18 cellular contexts compared by ENCODE assay signal in the genomic region with DNA sequence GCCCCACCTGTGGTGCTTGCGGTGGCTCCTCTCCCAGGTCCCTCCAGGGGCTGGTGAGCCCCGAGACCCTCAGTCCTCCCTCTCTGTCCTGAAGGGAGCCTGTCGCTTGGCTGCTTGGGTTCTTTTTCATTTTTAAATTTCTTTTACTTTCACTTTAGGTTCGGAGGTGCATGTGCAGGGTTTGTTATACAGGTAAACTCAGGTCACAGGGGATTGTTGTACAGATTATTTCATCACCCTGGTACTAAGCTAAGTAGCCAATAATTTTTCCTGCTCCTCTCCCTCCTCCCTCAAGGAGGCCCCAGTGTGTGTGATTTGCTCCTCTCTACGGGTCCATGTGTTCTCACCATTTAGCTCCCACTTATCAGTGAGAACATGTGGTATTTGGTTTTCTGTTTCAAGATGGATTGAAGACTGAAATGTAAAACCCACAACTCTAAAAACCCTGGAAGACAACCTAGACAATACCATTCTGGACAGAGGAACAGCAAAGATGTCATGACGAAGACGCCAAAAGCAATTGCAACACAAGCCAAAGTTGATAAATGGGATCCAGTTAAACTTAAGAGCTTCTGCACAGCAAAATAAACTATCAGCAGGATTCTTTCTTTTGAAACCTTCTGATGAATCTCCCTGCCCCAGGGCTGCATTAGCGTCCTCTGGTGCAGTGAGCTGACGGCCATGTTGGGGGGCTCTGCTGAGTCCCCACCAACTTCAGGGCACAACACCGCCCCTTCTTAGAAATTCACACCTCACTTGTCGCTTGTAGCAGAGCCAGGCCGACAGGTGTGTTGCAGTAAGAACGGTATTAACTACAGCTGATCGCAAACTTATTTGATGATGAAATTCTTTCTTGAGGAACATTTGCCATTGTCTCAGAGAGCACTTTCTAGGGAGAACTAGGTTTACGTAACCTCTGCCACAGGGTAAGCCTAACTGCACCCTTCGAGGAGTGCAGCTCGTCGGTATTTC.
A peak's percentile ranks its signal among the peaks of the same experiment; 100 is the strongest.
DNase-seq lines count a peak whose midpoint lies in the region; ATAC-seq and TF ChIP-seq lines count a peak whose summit lies in the region.
"Had no signal": no experiment of that assay in that cellular context is flagged by ENCODE, and none has a peak within 500 bp of the region (broad histone marks: within the 10 kb centered on the region; RNA-seq: fewer than 3 reads in every experiment).

No MANE protein-coding gene starts in this region.

- peaks cover 12 to 23% of the 10 kb centered on the region in 2 donors for H3K36me3 Mint-ChIP-seq in activated T-cell treated with anti-CD3 and anti-CD28 coated beads, Interleukin-2, amount 50 U/mL, for 72 hours (ENCODE audit: insufficient read depth in 2 of 2)
- H3K36me3 Mint-ChIP-seq in activated T-cell treated with anti-CD3 and anti-CD28 coated beads, Interleukin-2, amount 50 U/mL, for 4 hours (ENCODE audit: insufficient read depth) = peaks cover 52% of the 10 kb centered on the region
- peaks cover 42% of the 10 kb centered on the region for H3K36me3 Mint-ChIP-seq in WTC11

- peaks cover 0 to 3% of the 10 kb centered on the region in 2 donors for H3K9me3 Mint-ChIP-seq in activated T-cell treated with anti-CD3 and anti-CD28 coated beads, Interleukin-2, amount 50 U/mL, for 72 hours
- peaks cover 5% of the 10 kb centered on the region for H3K9me3 Mint-ChIP-seq in activated T-cell treated with anti-CD3 and anti-CD28 coated beads, Interleukin-2, amount 50 U/mL, for 4 hours
- H3K9me3 Mint-ChIP-seq in WTC11 = no peaks in the 10 kb centered on the region

- H3K27me3 Mint-ChIP-seq in activated T-cell treated with anti-CD3 and anti-CD28 coated beads, Interleukin-2, amount 50 U/mL, for 72 hours (ENCODE audit: low read depth) = no peaks in the 10 kb centered on the region
- H3K27me3 Mint-ChIP-seq in activated T-cell treated with anti-CD3 and anti-CD28 coated beads, Interleukin-2, amount 50 U/mL, for 4 hours (ENCODE audit: low read depth) = no peaks in the 10 kb centered on the region
- no peaks in the 10 kb centered on the region for H3K27me3 Mint-ChIP-seq in WTC11 (ENCODE audit: low read depth)

- H3K27ac Mint-ChIP-seq in activated T-cell treated with anti-CD3 and anti-CD28 coated beads, Interleukin-2, amount 50 U/mL, for 72 hours = peak overlapping the region; percentile 49
- peak overlapping the region; percentile 46; the same call in 1 of the 2 replicates for H3K27ac Mint-ChIP-seq in WTC11
- H3K27ac Mint-ChIP-seq: neural progenitor cell had no signal

- peaks cover 0 to 41% (median 14%) of the 10 kb centered on the region in 4 donors for H3K4me1 ChIP-seq in right lobe of liver
- peaks cover 15% of the 10 kb centered on the region for H3K4me1 ChIP-seq in upper lobe of right lung
- H3K4me1 ChIP-seq: colonic mucosa, HAP-1, neural progenitor cell had no signal

- peaks cover 0 to 7% (median 2%) of the 10 kb centered on the region in 4 donors for H3K36me3 ChIP-seq in right lobe of liver
- H3K36me3 ChIP-seq in upper lobe of right lung = peaks cover 25% of the 10 kb centered on the region
- H3K36me3 ChIP-seq: colonic mucosa had no signal

- CTCF ChIA-PET in WTC11 (lab: Charles Lee) = interaction anchor here (1.8 kb wide), 1 partner anchor 34 kb away, joined by 5 read pairs; no protein-coding TSS in a partner anchor

- H3K4me3 ChIP-seq in right lobe of liver (peak overlapping the region in 2 of 3 donors; percentile 19 to 26), upper lobe of right lung (no peak overlapping the region)
- H3K4me3 ChIP-seq: colonic mucosa, HAP-1, neural progenitor cell had no signal

- H3K27me3 ChIP-seq in right lobe of liver (no peaks in the 10 kb centered on the region), upper lobe of right lung (no peaks in the 10 kb centered on the region)
- H3K27me3 ChIP-seq: colonic mucosa, neural progenitor cell had no signal

- no peak for DNase-seq in activated T-cell treated with anti-CD3 and anti-CD28 coated beads, Interleukin-2, amount 50 U/mL, for 72 hours
- DNase-seq in activated T-cell treated with anti-CD3 and anti-CD28 coated beads, Interleukin-2, amount 50 U/mL, for 4 hours = no peak
- DNase-seq in WTC11 (ENCODE audit: low spot score) (no peak), right lobe of liver (no peak), upper lobe of right lung (no peak), CD1c-positive myeloid dendritic cell (ENCODE audit: extremely low spot score) (no peak)
- DNase-seq: colonic mucosa, EL, foreskin fibroblast, hypothalamus, kidney glomerular epithelial cell, NCI-H2081, NCI-H526 treated with DMSO at 0.1 percent for 48 hours, trophoblast cell had no signal

- WGBS in right lobe of liver (ENCODE audit: insufficient coverage, low coverage, low lambda C conversion rate, missing lambda C conversion rate) = 62% methylated on average over 11 of the region's 18 CpGs

- no peaks in the 10 kb centered on the region for H3K9me3 ChIP-seq in right lobe of liver
- H3K9me3 ChIP-seq in upper lobe of right lung = no peaks in the 10 kb centered on the region
- H3K9me3 ChIP-seq: colonic mucosa, HAP-1 had no signal

- POLR2A ChIA-PET in WTC11 (lab: Charles Lee) = interaction anchor here (1.4 kb wide), 1 partner anchor 10 kb away, joined by 3 read pairs; no protein-coding TSS in a partner anchor

- no peak for TF ChIP-seq CTCF in WTC11 (IDR thresholded peaks at IDR 0.05)
- no peak for TF ChIP-seq CTCF in right lobe of liver (IDR thresholded peaks at IDR 0.05)
- TF ChIP-seq CTCF in upper lobe of right lung (IDR thresholded peaks at IDR 0.05) = no peak

- no peak for ATAC-seq in activated T-cell treated with anti-CD3 and anti-CD28 coated beads, Interleukin-2, amount 50 U/mL, for 72 hours (replicated peaks in 1 of 2)
- ATAC-seq in activated T-cell treated with anti-CD3 and anti-CD28 coated beads, Interleukin-2, amount 50 U/mL, for 4 hours = no peak
- no peak for ATAC-seq in WTC11
- peak in 3 of 4 donors; percentile 5 to 18 (median 15) for ATAC-seq in right lobe of liver
- ATAC-seq in upper lobe of right lung = peak; percentile 26
- no peak for ATAC-seq in HG02981 (IDR thresholded peaks at IDR 0.05; ENCODE audit: unreplicated experiment)
- ATAC-seq in HG03432 (IDR thresholded peaks at IDR 0.05; ENCODE audit: unreplicated experiment) = no peak

- no peak for TF ChIP-seq POLR2A in right lobe of liver (IDR thresholded peaks at IDR 0.05)

- H3K27ac ChIP-seq in right lobe of liver = peak overlapping the region in 2 of 3 donors; percentile 41 to 66
- peak overlapping the region; percentile 13 for H3K27ac ChIP-seq in upper lobe of right lung
- H3K27ac ChIP-seq: colonic mucosa, neural progenitor cell had no signal

- no peaks in the 10 kb centered on the region for H3K4me1 Mint-ChIP-seq in activated T-cell treated with anti-CD3 and anti-CD28 coated beads, Interleukin-2, amount 50 U/mL, for 72 hours (ENCODE audit: low read depth)
- peaks cover 9% of the 10 kb centered on the region for H3K4me1 Mint-ChIP-seq in activated T-cell treated with anti-CD3 and anti-CD28 coated beads, Interleukin-2, amount 50 U/mL, for 4 hours (ENCODE audit: low read depth)
- 0 out of 2 replicates have a peak, but pooled peaks cover 3% of the 10 kb centered on the region for H3K4me1 Mint-ChIP-seq in WTC11

- H3K4me3 Mint-ChIP-seq in activated T-cell treated with anti-CD3 and anti-CD28 coated beads, Interleukin-2, amount 50 U/mL, for 72 hours = peak overlapping the region in 1 of 2 donors; percentile 24
- H3K4me3 Mint-ChIP-seq in activated T-cell treated with anti-CD3 and anti-CD28 coated beads, Interleukin-2, amount 50 U/mL, for 4 hours = no peak overlapping the region
- no peak overlapping the region for H3K4me3 Mint-ChIP-seq in WTC11
- H3K4me3 Mint-ChIP-seq: neural progenitor cell had no signal

- intact Hi-C loops in right lobe of liver (cut with DNase I) (no loop called here), upper lobe of right lung (cut with DNase I) (no loop called here)

TF ChIP-seq in WTC11, 78 proteins besides CTCF, POLR2A, EP300 and RAD21:
- no peak for TF ChIP-seq SP1 (CRISPR knock-in tag; conservative IDR thresholded peaks at IDR 0.05)
- TF ChIP-seq ZNF263 (CRISPR knock-in tag; IDR thresholded peaks at IDR 0.05; ENCODE audit: low read depth) = no peak
- TF ChIP-seq, protein P1, sequence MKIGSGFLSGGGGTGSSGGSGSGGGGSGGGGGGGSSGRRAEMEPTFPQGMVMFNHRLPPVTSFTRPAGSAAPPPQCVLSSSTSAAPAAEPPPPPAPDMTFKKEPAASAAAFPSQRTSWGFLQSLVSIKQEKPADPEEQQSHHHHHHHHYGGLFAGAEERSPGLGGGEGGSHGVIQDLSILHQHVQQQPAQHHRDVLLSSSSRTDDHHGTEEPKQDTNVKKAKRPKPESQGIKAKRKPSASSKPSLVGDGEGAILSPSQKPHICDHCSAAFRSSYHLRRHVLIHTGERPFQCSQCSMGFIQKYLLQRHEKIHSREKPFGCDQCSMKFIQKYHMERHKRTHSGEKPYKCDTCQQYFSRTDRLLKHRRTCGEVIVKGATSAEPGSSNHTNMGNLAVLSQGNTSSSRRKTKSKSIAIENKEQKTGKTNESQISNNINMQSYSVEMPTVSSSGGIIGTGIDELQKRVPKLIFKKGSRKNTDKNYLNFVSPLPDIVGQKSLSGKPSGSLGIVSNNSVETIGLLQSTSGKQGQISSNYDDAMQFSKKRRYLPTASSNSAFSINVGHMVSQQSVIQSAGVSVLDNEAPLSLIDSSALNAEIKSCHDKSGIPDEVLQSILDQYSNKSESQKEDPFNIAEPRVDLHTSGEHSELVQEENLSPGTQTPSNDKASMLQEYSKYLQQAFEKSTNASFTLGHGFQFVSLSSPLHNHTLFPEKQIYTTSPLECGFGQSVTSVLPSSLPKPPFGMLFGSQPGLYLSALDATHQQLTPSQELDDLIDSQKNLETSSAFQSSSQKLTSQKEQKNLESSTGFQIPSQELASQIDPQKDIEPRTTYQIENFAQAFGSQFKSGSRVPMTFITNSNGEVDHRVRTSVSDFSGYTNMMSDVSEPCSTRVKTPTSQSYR (CRISPR knock-in tag; IDR thresholded peaks at IDR 0.05) = no peak
- TF ChIP-seq ZNF121 (CRISPR knock-in tag; IDR thresholded peaks at IDR 0.05) = no peak
- no peak for TF ChIP-seq ZNF317 (CRISPR knock-in tag; IDR thresholded peaks at IDR 0.05; ENCODE audit: borderline replicate concordance, low read depth)
- TF ChIP-seq, protein P2, sequence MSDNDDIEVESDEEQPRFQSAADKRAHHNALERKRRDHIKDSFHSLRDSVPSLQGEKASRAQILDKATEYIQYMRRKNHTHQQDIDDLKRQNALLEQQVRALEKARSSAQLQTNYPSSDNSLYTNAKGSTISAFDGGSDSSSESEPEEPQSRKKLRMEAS (CRISPR knock-in tag; IDR thresholded peaks at IDR 0.05) = no peak
TF ChIP-seq in WTC11: peak in this region for 0.

Comparison
In these comparisons a context has a peak if more than half of its experiments do, and no peak if none do; other contexts are left out.
1. ATAC-seq: peak in right lobe of liver (3 of 4) and upper lobe of right lung (single experiment); none in activated T-cell treated with anti-CD3 and anti-CD28 coated beads, Interleukin-2, amount 50 U/mL, for 72 hours (0 of 2), activated T-cell treated with anti-CD3 and anti-CD28 coated beads, Interleukin-2, amount 50 U/mL, for 4 hours (0 of 2), WTC11 (single experiment), HG02981 (single experiment) and HG03432 (single experiment).